29 cellular contexts compared by ENCODE assay signal in the genomic region with DNA sequence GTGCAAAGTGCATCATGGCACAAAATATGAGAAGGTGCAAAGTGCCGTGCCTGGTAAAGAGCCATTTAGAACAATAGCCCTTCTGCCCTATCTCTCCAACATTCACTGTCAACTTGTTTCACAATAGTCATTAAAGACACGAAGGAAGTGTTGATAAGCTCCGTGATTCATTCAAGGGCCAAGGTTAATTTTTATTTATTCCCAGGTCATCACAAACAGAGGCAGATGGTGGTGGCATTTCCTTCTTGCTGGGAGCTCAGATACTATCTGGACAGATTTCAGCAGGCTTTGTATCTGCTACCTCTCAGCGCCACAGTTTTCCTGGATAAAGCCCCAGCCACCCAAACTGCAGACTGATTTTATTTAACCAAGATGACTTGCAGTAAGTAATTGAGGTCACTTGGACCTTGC.
DNase-seq lines count a peak whose midpoint lies in the region; ATAC-seq and TF ChIP-seq lines count a peak whose summit lies in the region.
"Had no signal": no experiment of that assay in that cellular context is flagged by ENCODE, and none has a peak within 500 bp of the region (broad histone marks: within the 10 kb centered on the region; RNA-seq: fewer than 3 reads in every experiment).

No MANE protein-coding gene starts in this region.

- H3K9me3 Mint-ChIP-seq in activated CD4-positive, alpha-beta T cell treated with anti-CD3 and anti-CD28 coated beads, Interleukin-2, amount 10 ng/mL, durations not matched to agents 24 days and 14 days = no peaks in the 10 kb centered on the region
- H3K9me3 Mint-ChIP-seq: activated naive CD8-positive, alpha-beta T cell treated with anti-CD3 and anti-CD28 coated beads for 36 hours; CD4-positive, alpha-beta T cell; stimulated activated naive CD8-positive, alpha-beta T cell treated with anti-CD3 and anti-CD28 coated beads, Interleukin-15, amount 100 ng/mL, for 72 hours; T-helper 1 cell treated with Interleukin-12 subunit alpha and Interleukin-12 subunit beta and Interleukin-4 antibody, amounts not matched to agents 30 μg/mL and 1 μg/mL, for 36 hours had no signal

- no peaks in the 10 kb centered on the region for H3K36me3 ChIP-seq in colonic mucosa
- H3K36me3 ChIP-seq in MM.1S (replicated peaks; ENCODE audit: insufficient read depth, low read length) = no peaks in the 10 kb centered on the region
- H3K36me3 ChIP-seq: ascending aorta, heart right ventricle, SJSA1 had no signal

- no peaks in the 10 kb centered on the region for H3K9me3 ChIP-seq in colonic mucosa
- H3K9me3 ChIP-seq in MM.1S (replicated peaks; ENCODE audit: insufficient read depth, low read length) = no peaks in the 10 kb centered on the region
- H3K9me3 ChIP-seq: ascending aorta, heart right ventricle, psoas muscle, SJSA1 had no signal

- no peak overlapping the region for H3K27ac Mint-ChIP-seq in activated CD4-positive, alpha-beta T cell treated with anti-CD3 and anti-CD28 coated beads, Interleukin-2, amount 10 ng/mL, durations not matched to agents 24 days and 14 days
- H3K27ac Mint-ChIP-seq: activated CD4-positive, alpha-beta T cell treated with anti-CD3 and anti-CD28 coated beads for 36 hours; activated naive CD8-positive, alpha-beta T cell treated with anti-CD3 and anti-CD28 coated beads for 36 hours; CD4-positive, alpha-beta T cell; naive thymus-derived CD8-positive, alpha-beta T cell; stimulated activated naive CD8-positive, alpha-beta T cell treated with anti-CD3 and anti-CD28 coated beads, Interleukin-15, amount 100 ng/mL, for 72 hours; T-helper 1 cell treated with Interleukin-12 subunit alpha and Interleukin-12 subunit beta and Interleukin-4 antibody, amounts not matched to agents 30 μg/mL and 1 μg/mL, for 36 hours had no signal

- peak overlapping the region; percentile 42 for H3K27ac ChIP-seq in colonic mucosa
- no peak overlapping the region for H3K27ac ChIP-seq in MM.1S (ENCODE audit: low read length)
- H3K27ac ChIP-seq: 22Rv1, ascending aorta, epithelial cell of prostate, GM23248, heart right ventricle, psoas muscle, SJSA1 had no signal

- H3K27me3 Mint-ChIP-seq in activated CD4-positive, alpha-beta T cell treated with anti-CD3 and anti-CD28 coated beads, Interleukin-2, amount 10 ng/mL, durations not matched to agents 24 days and 14 days = no peaks in the 10 kb centered on the region
- H3K27me3 Mint-ChIP-seq: activated CD4-positive, alpha-beta T cell treated with anti-CD3 and anti-CD28 coated beads for 36 hours; activated naive CD8-positive, alpha-beta T cell treated with anti-CD3 and anti-CD28 coated beads for 36 hours had no signal

- intact Hi-C loops in colonic mucosa (cut with DNase I) = no loop called here
- intact Hi-C loops in activated CD4-positive, alpha-beta T cell treated with anti-CD3 and anti-CD28 coated beads, Interleukin-2, amount 10 ng/mL, durations not matched to agents 24 days and 14 days (cut with micrococcal nuclease) = no loop called here

- no peaks in the 10 kb centered on the region for H3K27me3 ChIP-seq in colonic mucosa
- no peaks in the 10 kb centered on the region for H3K27me3 ChIP-seq in MM.1S (replicated peaks; ENCODE audit: insufficient read depth, low read length)
- H3K27me3 ChIP-seq: ascending aorta, SJSA1 had no signal

- H3K4me3 ChIP-seq in colonic mucosa = no peak overlapping the region
- no peak overlapping the region for H3K4me3 ChIP-seq in MM.1S (ENCODE audit: low read length)
- H3K4me3 ChIP-seq: ascending aorta, GM23248, heart right ventricle, psoas muscle, SJSA1 had no signal

- H3F3A ChIP-seq in MM.1S (ENCODE audit: insufficient read depth, low read length) = no peaks in the 10 kb centered on the region

- no peak for ATAC-seq in GM19023 (IDR thresholded peaks at IDR 0.05; ENCODE audit: unreplicated experiment)
- ATAC-seq: activated CD4-positive, alpha-beta T cell treated with anti-CD3 and anti-CD28 coated beads for 36 hours; naive thymus-derived CD8-positive, alpha-beta T cell; stimulated activated naive CD8-positive, alpha-beta T cell treated with anti-CD3 and anti-CD28 coated beads, Interleukin-15, amount 100 ng/mL, for 72 hours had no signal

- H3K9me2 ChIP-seq in MM.1S (replicated peaks; ENCODE audit: insufficient read depth, low read length) = no peaks in the 10 kb centered on the region

- no peaks in the 10 kb centered on the region for H3K36me3 Mint-ChIP-seq in activated CD4-positive, alpha-beta T cell treated with anti-CD3 and anti-CD28 coated beads, Interleukin-2, amount 10 ng/mL, durations not matched to agents 24 days and 14 days (ENCODE audit: low read depth)
- H3K36me3 Mint-ChIP-seq: activated naive CD8-positive, alpha-beta T cell treated with anti-CD3 and anti-CD28 coated beads for 36 hours; naive thymus-derived CD8-positive, alpha-beta T cell had no signal

- H4K20me1 ChIP-seq in MM.1S (ENCODE audit: insufficient read depth, low read length) = no peaks in the 10 kb centered on the region

- H3K4me1 ChIP-seq in colonic mucosa = no peaks in the 10 kb centered on the region
- no peaks in the 10 kb centered on the region for H3K4me1 ChIP-seq in MM.1S (ENCODE audit: low read length)
- H3K4me1 ChIP-seq: ascending aorta, SJSA1 had no signal

- no peak overlapping the region for H3K4me2 ChIP-seq in MM.1S (ENCODE audit: low read depth, low read length)

- H3K79me2 ChIP-seq in MM.1S (ENCODE audit: low read length) = no peaks in the 10 kb centered on the region

- no peak for TF ChIP-seq CTCF in colonic mucosa (IDR thresholded peaks at IDR 0.05)
- TF ChIP-seq CTCF in MM.1S (IDR thresholded peaks at IDR 0.05; ENCODE audit: low read length) = no peak

- DNase-seq in DMS 273 (lab: John Stamatoyannopoulos, UW; ENCODE audit: unreplicated experiment) (peak; percentile 42), DMS 273 treated with DMSO at 0.1 percent for 48 hours (lab: John Stamatoyannopoulos, UW) (no peak), NCI-H2227 treated with DMSO at 0.1 percent for 48 hours (lab: John Stamatoyannopoulos, UW) (peak; percentile 5), colonic mucosa (no peak), lung microvascular endothelial cell (ENCODE audit: low read depth in 2 of 2) (peak; percentile 42 to 73), MM.1S (no peak)
- DNase-seq in activated CD4-positive, alpha-beta T cell treated with anti-CD3 and anti-CD28 coated beads, Interleukin-2, amount 10 ng/mL, durations not matched to agents 24 days and 14 days = no peak
- DNase-seq: activated CD4-positive, alpha-beta T cell treated with anti-CD3 and anti-CD28 coated beads for 36 hours; activated effector memory CD4-positive, alpha-beta T cell treated with Interleukin-2 at 50 U/mL for 16 hours; activated naive CD8-positive, alpha-beta T cell treated with anti-CD3 and anti-CD28 coated beads for 36 hours; CD4-positive, alpha-beta T cell; central memory CD4-positive, alpha-beta T cell; GM23248; heart right ventricle; kidney glomerular epithelial cell; MV-4-11; naive thymus-derived CD8-positive, alpha-beta T cell; NCI-H146; NCI-H526; occipital lobe; psoas muscle; stimulated activated CD8-positive, alpha-beta memory T cell treated with anti-CD3 and anti-CD28 coated beads, Interleukin-4, amount 100 ng/mL, for 48 hours; stimulated activated naive CD8-positive, alpha-beta T cell treated with anti-CD3 and anti-CD28 coated beads, Interleukin-15, amount 100 ng/mL, for 72 hours had no signal

- H3K9ac ChIP-seq in colonic mucosa (ENCODE audit: low read depth in 2 of 2, low read length in 2 of 2) (no peak overlapping the region), MM.1S (ENCODE audit: low read length) (no peak overlapping the region)
- H3K9ac ChIP-seq: GM23248 had no signal

- no peaks in the 10 kb centered on the region for H3K4me1 Mint-ChIP-seq in activated CD4-positive, alpha-beta T cell treated with anti-CD3 and anti-CD28 coated beads, Interleukin-2, amount 10 ng/mL, durations not matched to agents 24 days and 14 days
- H3K4me1 Mint-ChIP-seq: activated CD4-positive, alpha-beta T cell treated with anti-CD3 and anti-CD28 coated beads for 36 hours; activated naive CD8-positive, alpha-beta T cell treated with anti-CD3 and anti-CD28 coated beads for 36 hours; naive thymus-derived CD8-positive, alpha-beta T cell; stimulated activated naive CD8-positive, alpha-beta T cell treated with anti-CD3 and anti-CD28 coated beads, Interleukin-15, amount 100 ng/mL, for 72 hours had no signal

- no peak overlapping the region for H2AFZ ChIP-seq in MM.1S (ENCODE audit: low read length)
- H2AFZ ChIP-seq: GM23248 had no signal

- no peak overlapping the region for H3K4me3 Mint-ChIP-seq in activated CD4-positive, alpha-beta T cell treated with anti-CD3 and anti-CD28 coated beads, Interleukin-2, amount 10 ng/mL, durations not matched to agents 24 days and 14 days
- H3K4me3 Mint-ChIP-seq: activated CD4-positive, alpha-beta T cell treated with anti-CD3 and anti-CD28 coated beads for 36 hours; activated naive CD8-positive, alpha-beta T cell treated with anti-CD3 and anti-CD28 coated beads for 36 hours; CD4-positive, alpha-beta T cell; naive thymus-derived CD8-positive, alpha-beta T cell; stimulated activated naive CD8-positive, alpha-beta T cell treated with anti-CD3 and anti-CD28 coated beads, Interleukin-15, amount 100 ng/mL, for 72 hours; T-helper 1 cell treated with Interleukin-12 subunit alpha and Interleukin-12 subunit beta and Interleukin-4 antibody, amounts not matched to agents 30 μg/mL and 1 μg/mL, for 36 hours had no signal

Comparison
In these comparisons a context has a peak if more than half of its experiments do, and no peak if none do; other contexts are left out.
1. DNase-seq: peak in DMS 273 (single experiment), NCI-H2227 treated with DMSO at 0.1 percent for 48 hours (single experiment) and lung microvascular endothelial cell (2 of 2); none in DMS 273 treated with DMSO at 0.1 percent for 48 hours (single experiment), colonic mucosa (single experiment), activated CD4-positive, alpha-beta T cell treated with anti-CD3 and anti-CD28 coated beads, Interleukin-2, amount 10 ng/mL, durations not matched to agents 24 days and 14 days (single experiment) and MM.1S (single experiment).